Comparison of ENCODE assay signal across 1 cellular context in genomic region chr6:43494766-43495165, GRCh38.
A peak's percentile ranks its signal among the peaks of the same experiment; 100 is the strongest.
TF ChIP-seq lines count a peak whose summit lies in the region.

No MANE protein-coding gene starts in this region.

TF ChIP-seq in HepG2, 621 proteins besides CTCF, POLR2A, EP300 and RAD21:
- TF ChIP-seq NCOA5 (CRISPR knock-in tag; IDR thresholded peaks at IDR 0.05) (no peak), ZBTB46 (CRISPR knock-in tag; IDR thresholded peaks at IDR 0.05; ENCODE audit: borderline replicate concordance) (no peak), TBX2 (CRISPR knock-in tag; IDR thresholded peaks at IDR 0.05; ENCODE audit: borderline replicate concordance) (peak; percentile 5; the same call in 1 of the 2 replicates), SPEN (CRISPR knock-in tag; IDR thresholded peaks at IDR 0.05; ENCODE audit: low read depth) (0 out of 2 replicates have a peak, but pooled peaks have one; percentile 14), XRCC5 (optimal IDR thresholded peaks at IDR 0.05; ENCODE audit: low read length) (no peak), NR2F6 (IDR thresholded peaks at IDR 0.05) (no peak), NR2F6 (CRISPR knock-in tag; IDR thresholded peaks at IDR 0.05) (0 out of 2 replicates have a peak, but pooled peaks have one; percentile 2), NFE2 (CRISPR knock-in tag; IDR thresholded peaks at IDR 0.05) (no peak)
- TF ChIP-seq, protein P1, sequence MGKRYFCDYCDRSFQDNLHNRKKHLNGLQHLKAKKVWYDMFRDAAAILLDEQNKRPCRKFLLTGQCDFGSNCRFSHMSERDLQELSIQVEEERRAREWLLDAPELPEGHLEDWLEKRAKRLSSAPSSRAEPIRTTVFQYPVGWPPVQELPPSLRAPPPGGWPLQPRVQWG (CRISPR knock-in tag; IDR thresholded peaks at IDR 0.05; ENCODE audit: borderline replicate concordance, low read depth), result no peak
